14 cellular contexts compared by ENCODE assay signal in the genomic region with DNA sequence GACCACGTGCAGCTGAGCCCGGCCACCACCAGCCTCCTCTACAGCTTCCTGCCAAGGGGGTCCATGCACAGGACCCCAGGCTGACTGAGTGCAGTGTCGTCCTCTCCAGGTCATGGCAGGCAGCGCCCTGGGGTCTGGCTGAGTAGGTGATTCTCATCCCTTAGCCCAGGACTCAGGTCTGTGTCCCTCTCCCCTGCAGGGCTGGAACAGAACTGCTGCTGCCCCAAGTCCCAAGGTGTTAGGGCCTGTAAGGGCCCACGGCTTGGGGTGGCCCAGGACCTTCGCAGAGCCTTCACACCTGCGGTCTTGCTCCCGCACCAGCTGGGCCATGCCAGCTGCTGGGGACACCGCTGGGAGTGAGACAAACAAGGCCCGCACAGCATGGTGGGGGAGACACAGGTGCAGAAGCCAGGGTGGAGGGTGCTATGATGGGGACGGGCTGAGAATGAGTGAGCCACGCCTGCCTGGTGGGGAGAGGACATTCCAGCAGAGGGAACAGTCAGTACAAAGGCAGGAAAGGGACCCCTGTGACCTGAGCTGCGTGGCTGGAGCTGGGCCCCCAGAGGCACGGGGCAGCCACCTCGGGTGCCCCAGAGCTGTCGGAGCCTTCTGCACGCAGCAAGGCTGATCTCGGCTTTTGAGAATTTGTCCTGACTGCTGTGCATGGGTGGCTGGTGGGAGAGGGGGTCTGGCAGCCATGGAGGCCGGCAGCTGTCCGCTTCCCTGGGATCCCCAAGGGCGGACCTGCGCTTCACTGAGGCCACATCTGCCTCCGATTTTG. TPM values are rescaled to one million over a fixed set of nuclear protein-coding genes. Genes with fewer than 3 reads are reported as not detected.
DNase-seq lines count a peak whose midpoint lies in the region; ATAC-seq lines count a peak whose summit lies in the region.
"Had no signal": no experiment of that assay in that cellular context is flagged by ENCODE, and none has a peak within 500 bp of the region (broad histone marks: within the 10 kb centered on the region; RNA-seq: fewer than 3 reads in every experiment).

No MANE protein-coding gene starts in this region.

- H3K9me3 ChIP-seq in right cardiac atrium (ENCODE audit: control insufficient read depth, low read length), result no peaks in the 10 kb centered on the region

- peaks cover 85% of the 10 kb centered on the region for H3K4me1 Mint-ChIP-seq in activated CD4-positive, alpha-beta T cell treated with anti-CD3 and anti-CD28 coated beads for 36 hours
- peaks cover 73 to 92% (median 87%) of the 10 kb centered on the region in 3 donors for H3K4me1 Mint-ChIP-seq in T-cell
- peaks cover 58% of the 10 kb centered on the region for H3K4me1 Mint-ChIP-seq in stimulated activated memory B cell treated with anti-CD40 and anti-IgM and Interleukin-4, amounts not matched to agents 10 μg/mL and 1 μg/mL and 100 μg/mL, for 72 hours

- intact Hi-C loops in activated CD4-positive, alpha-beta T cell treated with anti-CD3 and anti-CD28 coated beads for 36 hours (cut with DNase I, micrococcal nuclease), result no loop called here
- intact Hi-C loops in right cardiac atrium (cut with DNase I), result no loop called here

- no peak overlapping the region for H3K4me3 Mint-ChIP-seq in activated CD4-positive, alpha-beta T cell treated with anti-CD3 and anti-CD28 coated beads for 36 hours
- peak overlapping the region in 1 of 3 donors; percentile 67 for H3K4me3 Mint-ChIP-seq in T-cell
- no peak overlapping the region for H3K4me3 Mint-ChIP-seq in stimulated activated memory B cell treated with anti-CD40 and anti-IgM and Interleukin-4, amounts not matched to agents 10 μg/mL and 1 μg/mL and 100 μg/mL, for 72 hours
- H3K4me3 Mint-ChIP-seq: activated B cell treated with CpG ODN at 0.5 μM for 24 hours had no signal

- H3K27ac Mint-ChIP-seq in activated CD4-positive, alpha-beta T cell treated with anti-CD3 and anti-CD28 coated beads for 36 hours, result peak overlapping the region; percentile 84
- H3K27ac Mint-ChIP-seq in T-cell, result peak overlapping the region; percentile 90
- H3K27ac Mint-ChIP-seq in stimulated activated memory B cell treated with anti-CD40 and anti-IgM and Interleukin-4, amounts not matched to agents 10 μg/mL and 1 μg/mL and 100 μg/mL, for 72 hours, result peak overlapping the region; percentile 48
- H3K27ac Mint-ChIP-seq: activated B cell treated with CpG ODN at 0.5 μM for 24 hours had no signal

- POLR2A ChIA-PET in activated CD4-positive, alpha-beta T cell treated with anti-CD3 and anti-CD28 coated beads for 36 hours (lab: Charles Lee), result interaction anchor here (0.5 kb wide), 1 partner anchor 9 kb away, joined by 11 read pairs; no protein-coding TSS in a partner anchor
- POLR2A ChIA-PET in T-cell (lab: Charles Lee), result no interaction called here

- WGBS in right cardiac atrium, result 75% methylated on average over 23 of the region's 23 CpGs

- H3K27me3 ChIP-seq in right cardiac atrium (ENCODE audit: control insufficient read depth, insufficient read depth), result no peaks in the 10 kb centered on the region

- CTCF ChIA-PET in activated CD4-positive, alpha-beta T cell treated with anti-CD3 and anti-CD28 coated beads for 36 hours (lab: Charles Lee), result interaction anchor here (0.7 to 4.2 kb wide), 7 partner anchors 10 to 102 kb away, joined by 3 to 21 read pairs (median 3); no protein-coding TSS in a partner anchor
- CTCF ChIA-PET in T-cell (lab: Charles Lee), result interaction anchor here (0.6 to 1.4 kb wide), 4 partner anchors 8 to 67 kb away, joined by 3 to 6 read pairs (median 3); partner anchors contain the start of gene C19orf12 (in 1 of the 2)

- DNase-seq in activated CD4-positive, alpha-beta T cell treated with anti-CD3 and anti-CD28 coated beads for 36 hours, result peak; percentile 27
- DNase-seq in activated CD4-positive, alpha-beta T cell treated with anti-CD3 and anti-CD28 coated beads for 1 hour, result no peak
- DNase-seq in T-cell, result no peak
- peak in 2 of 3 donors; percentile 14 to 55 for DNase-seq in right cardiac atrium
- DNase-seq in SHP77 treated with DMSO at 0.1 percent for 48 hours (lab: John Stamatoyannopoulos, UW), result no peak
- no peak for DNase-seq in pons (ENCODE audit: low spot score)
- DNase-seq: ACHN, activated B cell treated with CpG ODN at 0.5 μM for 24 hours, aorta, erythroblast, NCI-H187, PC-3 had no signal

- H3K4me1 ChIP-seq in right cardiac atrium (ENCODE audit: control insufficient read depth, insufficient read depth, low read length), result peaks cover 21% of the 10 kb centered on the region

- H3K4me3 ChIP-seq in right cardiac atrium (ENCODE audit: low read length), result no peak overlapping the region

- no peaks in the 10 kb centered on the region for H3K9me3 Mint-ChIP-seq in activated CD4-positive, alpha-beta T cell treated with anti-CD3 and anti-CD28 coated beads for 36 hours (ENCODE audit: low read depth)
- H3K9me3 Mint-ChIP-seq in T-cell, result no peaks in the 10 kb centered on the region
- no peaks in the 10 kb centered on the region for H3K9me3 Mint-ChIP-seq in stimulated activated memory B cell treated with anti-CD40 and anti-IgM and Interleukin-4, amounts not matched to agents 10 μg/mL and 1 μg/mL and 100 μg/mL, for 72 hours
- H3K9me3 Mint-ChIP-seq: activated B cell treated with CpG ODN at 0.5 μM for 24 hours had no signal

- H3K36me3 Mint-ChIP-seq in activated CD4-positive, alpha-beta T cell treated with anti-CD3 and anti-CD28 coated beads for 36 hours (ENCODE audit: low read depth), result peaks cover 25% of the 10 kb centered on the region
- peaks cover 13% of the 10 kb centered on the region for H3K36me3 Mint-ChIP-seq in T-cell
- peaks cover 11% of the 10 kb centered on the region for H3K36me3 Mint-ChIP-seq in stimulated activated memory B cell treated with anti-CD40 and anti-IgM and Interleukin-4, amounts not matched to agents 10 μg/mL and 1 μg/mL and 100 μg/mL, for 72 hours

- no peak for ATAC-seq in activated CD4-positive, alpha-beta T cell treated with anti-CD3 and anti-CD28 coated beads for 36 hours
- no peak for ATAC-seq in T-cell (replicated peaks in 1 of 4)
- ATAC-seq in right cardiac atrium, result peak in 1 of 2 donors; percentile 0
- ATAC-seq in stimulated activated memory B cell treated with anti-CD40 and anti-IgM and Interleukin-4, amounts not matched to agents 10 μg/mL and 1 μg/mL and 100 μg/mL, for 72 hours, result no peak
- no peak for ATAC-seq in HG02970 (IDR thresholded peaks at IDR 0.05; ENCODE audit: low FRiP score, unreplicated experiment)
- ATAC-seq: PC-3 had no signal

- peak overlapping the region; percentile 80 for H3K27ac ChIP-seq in right cardiac atrium (ENCODE audit: low read length)

- no peaks in the 10 kb centered on the region for H3K27me3 Mint-ChIP-seq in activated CD4-positive, alpha-beta T cell treated with anti-CD3 and anti-CD28 coated beads for 36 hours
- H3K27me3 Mint-ChIP-seq in T-cell, result no peaks in the 10 kb centered on the region
- no peaks in the 10 kb centered on the region for H3K27me3 Mint-ChIP-seq in stimulated activated memory B cell treated with anti-CD40 and anti-IgM and Interleukin-4, amounts not matched to agents 10 μg/mL and 1 μg/mL and 100 μg/mL, for 72 hours
- H3K27me3 Mint-ChIP-seq: activated B cell treated with CpG ODN at 0.5 μM for 24 hours had no signal

RNA-seq across cellular contexts. Expression of gene PLEKHF1, which starts 11.9 kb away (rescaled TPM):
- 10 to 100 TPM; 25.4 to 26.6 TPM for total RNA-seq in activated CD4-positive, alpha-beta T cell treated with anti-CD3 and anti-CD28 coated beads for 36 hours
- 10 to 100 TPM; 13.2 to 42.6 (median 34.5) TPM for total RNA-seq in T-cell
- 10 to 100 TPM; 25.1 to 44.1 (median 31.0) TPM for total RNA-seq in right cardiac atrium
- polyA plus RNA-seq in right cardiac atrium, result 40.6 TPM

RNA-seq across cellular contexts. Expression of gene C19orf12, which starts 37.9 kb away (rescaled TPM):
- total RNA-seq in activated CD4-positive, alpha-beta T cell treated with anti-CD3 and anti-CD28 coated beads for 36 hours, result 10 to 100 TPM; 26.7 to 35.7 TPM
- total RNA-seq in T-cell, result 10 to 100 TPM; 25.1 to 38.7 (median 34.2) TPM
- 10 to 100 TPM; 40.6 to 48.2 (median 43.5) TPM for total RNA-seq in right cardiac atrium
- polyA plus RNA-seq in right cardiac atrium, result 37.3 TPM

Comparison
In these comparisons a context has a peak if more than half of its experiments do, and no peak if none do; other contexts are left out.
1. DNase-seq: peak in activated CD4-positive, alpha-beta T cell treated with anti-CD3 and anti-CD28 coated beads for 36 hours (single experiment) and right cardiac atrium (2 of 3); none in activated CD4-positive, alpha-beta T cell treated with anti-CD3 and anti-CD28 coated beads for 1 hour (single experiment), T-cell (0 of 34), SHP77 treated with DMSO at 0.1 percent for 48 hours (single experiment) and pons (single experiment).
2. Peak in every context shown above with its lines, with median percentiles within 50 percentile points of each other: H3K27ac Mint-ChIP-seq.